2 cellular contexts compared by ENCODE assay signal in genomic region chr6:107466062-107466461, GRCh38.
TF ChIP-seq lines count a peak whose summit lies in the region.

No MANE protein-coding gene starts in this region.

TF ChIP-seq in GM12891, 5 proteins besides CTCF, POLR2A, EP300 and RAD21 (continued from another document):
- TF ChIP-seq POLR2AphosphoS5 (IDR thresholded peaks at IDR 0.05; ENCODE audit: low read depth, low read length) (no peak), SPI1 (IDR thresholded peaks at IDR 0.05; ENCODE audit: low read depth, low read length) (no peak), PAX5 (IDR thresholded peaks at IDR 0.05; ENCODE audit: insufficient read depth, low read length, severe bottlenecking) (no peak)

TF ChIP-seq in H1, 55 proteins besides CTCF, POLR2A, EP300 and RAD21 (continued from another document):
- TF ChIP-seq KDM4A (IDR thresholded peaks at IDR 0.05; ENCODE audit: low read depth, low read length, severe bottlenecking) (no peak), TCF12 (IDR thresholded peaks at IDR 0.05; ENCODE audit: low read depth, low read length) (no peak), ZNF274 (IDR thresholded peaks at IDR 0.05; ENCODE audit: borderline replicate concordance, extremely low read depth, low read length) (no peak), CBX5 (IDR thresholded peaks at IDR 0.05; ENCODE audit: low read depth, low read length) (no peak)
